7 cellular contexts compared by ENCODE assay signal in genomic region chr2:180312542-180312941, GRCh38.
"Had no signal": no experiment of that assay in that cellular context is flagged by ENCODE, and none has a peak within 500 bp of the region (broad histone marks: within the 10 kb centered on the region; RNA-seq: fewer than 3 reads in every experiment).

No MANE protein-coding gene starts in this region.

- FAIRE-seq: G401.6, GM12878, GM12892, GM18507, GM19239 had no signal

- H3K4me3 ChIP-seq: GM12878 had no signal

- ATAC-seq: GM12878 had no signal

- DNase-seq: GDM1, GF-D8 had no signal
